22 cellular contexts compared by ENCODE assay signal in genomic region chr3:170732660-170733245, GRCh38.
DNase-seq lines count a peak whose midpoint lies in the region; ATAC-seq, FAIRE-seq and TF ChIP-seq lines count a peak whose summit lies in the region.
"Had no signal": no experiment of that assay in that cellular context is flagged by ENCODE, and none has a peak within 500 bp of the region (broad histone marks: within the 10 kb centered on the region; RNA-seq: fewer than 3 reads in every experiment).

No MANE protein-coding gene starts in this region.

- peaks cover 9% of the 10 kb centered on the region for H3K27me3 Mint-ChIP-seq in activated naive CD4-positive, alpha-beta T cell treated with anti-CD3 and anti-CD28 coated beads, Interleukin-2, amount 10 ng/mL, durations not matched to agents 7 days and 5 days
- peaks cover 7 to 19% of the 10 kb centered on the region in 2 donors for H3K27me3 Mint-ChIP-seq in CD4-positive, alpha-beta memory T cell

- H4K8ac ChIP-seq in IMR-90 (ENCODE audit: low read depth in 2 of 2, low read length in 2 of 2) = peak overlapping the region; percentile 35 to 46; a peak in 3 of 4 replicates

- H3K27ac Mint-ChIP-seq in activated naive CD4-positive, alpha-beta T cell treated with anti-CD3 and anti-CD28 coated beads, Interleukin-2, amount 10 ng/mL, durations not matched to agents 7 days and 5 days = no peak overlapping the region
- no peak overlapping the region for H3K27ac Mint-ChIP-seq in CD4-positive, alpha-beta memory T cell
- H3K27ac Mint-ChIP-seq: GM23338, IgD-negative memory B cell had no signal

- intact Hi-C loops in IMR-90 (cut with micrococcal nuclease) (no loop called here), K562 (cut with micrococcal nuclease) (no loop called here)
- intact Hi-C loops in CD4-positive, alpha-beta memory T cell (cut with micrococcal nuclease) = no loop called here

- dilution Hi-C loops in IMR-90 (cut with HindIII; ENCODE audit: low sequenced_read_pairs, unreplicated experiment) = no loop called here

- H2BK20ac ChIP-seq in IMR-90 (ENCODE audit: low read depth, low read length) = peak overlapping the region; percentile 84

- FAIRE-seq in K562 (lab: Jason Lieb, UNC) = no peak

- DNase-seq in IMR-90 (no peak), K562 (ENCODE audit: extremely low read depth in 1 of 4, low spot score in 3 of 4) (no peak), fibroblast of the aortic adventitia (ENCODE audit: low read depth) (peak; percentile 56)
- DNase-seq in activated naive CD4-positive, alpha-beta T cell treated with anti-CD3 and anti-CD28 coated beads, Interleukin-2, amount 10 ng/mL, durations not matched to agents 7 days and 5 days = no peak
- DNase-seq in CD4-positive, alpha-beta memory T cell = no peak
- DNase-seq: GF-D8, Karpas-422, NCI-H1417, NCI-H1694 treated with DMSO at 0.1 percent for 48 hours, NCI-H2081 treated with DMSO at 0.1 percent for 48 hours, NCI-H2171 treated with DMSO at 0.1 percent for 48 hours, NCI-H526 treated with DMSO at 0.1 percent for 48 hours had no signal

- H2AK5ac ChIP-seq in IMR-90 (ENCODE audit: low read depth, low read length) = no peak overlapping the region

- H4K20me1 ChIP-seq in IMR-90 (ENCODE audit: insufficient read depth, low read length) (no peaks in the 10 kb centered on the region), K562 (replicated peaks; ENCODE audit: control insufficient read depth, insufficient read depth, low read length) (no peaks in the 10 kb centered on the region)

- H3K4me1 Mint-ChIP-seq in activated naive CD4-positive, alpha-beta T cell treated with anti-CD3 and anti-CD28 coated beads, Interleukin-2, amount 10 ng/mL, durations not matched to agents 7 days and 5 days = no peaks in the 10 kb centered on the region
- H3K4me1 Mint-ChIP-seq in CD4-positive, alpha-beta memory T cell = no peaks in the 10 kb centered on the region
- H3K4me1 Mint-ChIP-seq: IgD-negative memory B cell had no signal

- no peaks in the 10 kb centered on the region for H3K9me3 ChIP-seq in IMR-90 (ENCODE audit: control insufficient read depth, insufficient read depth, low read length)
- H3K9me3 ChIP-seq in K562 (replicated peaks; ENCODE audit: control insufficient read depth, insufficient read depth, low read depth, low read length) = no peaks in the 10 kb centered on the region
- no peaks in the 10 kb centered on the region for H3K9me3 ChIP-seq in CD4-positive, alpha-beta memory T cell (ENCODE audit: control insufficient read depth in 1 of 2, low read length in 2 of 2)
- H3K9me3 ChIP-seq: HAP-1, SJSA1 had no signal

- no peak for TF ChIP-seq POLR2A in IMR-90 (IDR thresholded peaks at IDR 0.05; ENCODE audit: low read depth, low read length)
- TF ChIP-seq POLR2A in K562 (conservative IDR thresholded peaks at IDR 0.05) = no peak

- H3K36me3 Mint-ChIP-seq in activated naive CD4-positive, alpha-beta T cell treated with anti-CD3 and anti-CD28 coated beads, Interleukin-2, amount 10 ng/mL, durations not matched to agents 7 days and 5 days = no peaks in the 10 kb centered on the region
- no peaks in the 10 kb centered on the region for H3K36me3 Mint-ChIP-seq in CD4-positive, alpha-beta memory T cell
- H3K36me3 Mint-ChIP-seq: IgD-negative memory B cell had no signal

- peak overlapping the region; percentile 82; the same call in 1 of the 2 replicates for H3K18ac ChIP-seq in IMR-90 (ENCODE audit: low read depth, low read length)

- H3K4me1 ChIP-seq in ACC112 (ENCODE audit: control insufficient read depth, insufficient read depth, low read length, unreplicated experiment) (peaks cover 72% of the 10 kb centered on the region), IMR-90 (ENCODE audit: control insufficient read depth, insufficient read depth, low read length) (peaks cover 15% of the 10 kb centered on the region), K562 (replicated peaks in 1 of 2; ENCODE audit: control insufficient read depth in 2 of 2, insufficient read depth in 2 of 2, low read length in 2 of 2) (peaks cover 21 to 42% of the 10 kb centered on the region in 2 experiments)
- H3K4me1 ChIP-seq in CD4-positive, alpha-beta memory T cell (ENCODE audit: insufficient read depth, low read length) = no peaks in the 10 kb centered on the region
- H3K4me1 ChIP-seq: HAP-1 had no signal

- H2AFZ ChIP-seq in ACC112 (ENCODE audit: low read length, unreplicated experiment) (no peak overlapping the region), IMR-90 (replicated peaks; ENCODE audit: low read length, poor library complexity) (no peak overlapping the region), K562 (ENCODE audit: low read depth, low read length) (no peak overlapping the region)
- H2AFZ ChIP-seq: GM23338 had no signal

- TF ChIP-seq RAD21 in IMR-90 (IDR thresholded peaks at IDR 0.05; ENCODE audit: low read length) (no peak), K562 (CRISPR knock-in tag; conservative IDR thresholded peaks at IDR 0.05 in 1 of 2, IDR thresholded peaks at IDR 0.05 in 1 of 2) (no peak)

- peaks cover 13% of the 10 kb centered on the region for H3K9me1 ChIP-seq in IMR-90 (ENCODE audit: insufficient read depth, low read length)
- H3K9me1 ChIP-seq in K562 (ENCODE audit: control insufficient read depth, insufficient read depth, low read length) = no peaks in the 10 kb centered on the region

- in situ Hi-C loops in IMR-90 (cut with MboI; ENCODE audit: low sequenced_read_pairs) = no loop called here
- in situ Hi-C loops in K562 (cut with MboI) = no loop called here

- H2BK15ac ChIP-seq in IMR-90 (ENCODE audit: low read depth, low read length) = peak overlapping the region; percentile 83; the same call in 1 of the 3 replicates

- H3K4me3 ChIP-seq in ACC112 (ENCODE audit: low read depth, low read length) = no peak overlapping the region
- no peak overlapping the region for H3K4me3 ChIP-seq in IMR-90 (ENCODE audit: insufficient read depth, low read depth, low read length)
- H3K4me3 ChIP-seq in K562 = no peak overlapping the region
- H3K4me3 ChIP-seq in fibroblast of the aortic adventitia (ENCODE audit: low read depth, low read length) = no peak overlapping the region
- no peak overlapping the region for H3K4me3 ChIP-seq in CD4-positive, alpha-beta memory T cell (ENCODE audit: low read length in 2 of 2)
- H3K4me3 ChIP-seq: GM23338, HAP-1, SJSA1 had no signal

- H3K27ac ChIP-seq in ACC112 (ENCODE audit: low read depth, low read length) = peak overlapping the region; percentile 64
- H3K27ac ChIP-seq in IMR-90 (ENCODE audit: insufficient read depth, low read length) = peak overlapping the region; percentile 58; the same call in 1 of the 2 replicates
- H3K27ac ChIP-seq in K562 (ENCODE audit: extremely low read depth, low read depth, low read length) = no peak overlapping the region
- H3K27ac ChIP-seq in CD4-positive, alpha-beta memory T cell (ENCODE audit: low read depth, low read length) = no peak overlapping the region
- H3K27ac ChIP-seq: 22Rv1, C4-2B, SJSA1 had no signal

- H3K36me3 ChIP-seq in ACC112 (ENCODE audit: insufficient read depth, low read length) = peaks cover 22% of the 10 kb centered on the region; the same call in 1 of the 2 replicates
- no peaks in the 10 kb centered on the region for H3K36me3 ChIP-seq in IMR-90 (ENCODE audit: control insufficient read depth, insufficient read depth, low read length)
- no peaks in the 10 kb centered on the region for H3K36me3 ChIP-seq in K562 (ENCODE audit: control insufficient read depth, insufficient read depth, low read length)
- H3K36me3 ChIP-seq in CD4-positive, alpha-beta memory T cell (ENCODE audit: insufficient read depth, low read length) = no peaks in the 10 kb centered on the region
- H3K36me3 ChIP-seq: HAP-1, SJSA1 had no signal

- peak overlapping the region; percentile 79 for H2BK5ac ChIP-seq in IMR-90 (ENCODE audit: low read depth, low read length, poor library complexity, severe bottlenecking)

- TF ChIP-seq EP300 in K562 (IDR thresholded peaks at IDR 0.05; ENCODE audit: low read length) = no peak

- peak overlapping the region; percentile 58; the same call in 1 of the 2 replicates for H3K4ac ChIP-seq in IMR-90 (ENCODE audit: low read depth, low read length)

- peak overlapping the region; percentile 67; the same call in 1 of the 2 replicates for H4K5ac ChIP-seq in IMR-90 (ENCODE audit: low read depth, low read length)

- ATAC-seq in IMR-90 (ENCODE audit: low read depth) = no peak; the same call in 1 of the 2 replicates
- ATAC-seq in K562 = no peak
- no peak for ATAC-seq in HG03439 (IDR thresholded peaks at IDR 0.05; ENCODE audit: unreplicated experiment)
- no peak for ATAC-seq in GM18873 (IDR thresholded peaks at IDR 0.05; ENCODE audit: low FRiP score, unreplicated experiment)
- ATAC-seq: GM23338, Right ventricle myocardium inferior had no signal

- H3K79me2 ChIP-seq in ACC112 (ENCODE audit: control insufficient read depth, insufficient read depth, low read length, unreplicated experiment) (peaks cover 66% of the 10 kb centered on the region), K562 (ENCODE audit: control insufficient read depth, insufficient read depth, low read length) (no peaks in the 10 kb centered on the region)

- H3K23ac ChIP-seq in IMR-90 (ENCODE audit: low read depth, low read length) = peak overlapping the region; percentile 51; the same call in 1 of the 2 replicates

- no peaks in the 10 kb centered on the region for H3K9me3 Mint-ChIP-seq in activated naive CD4-positive, alpha-beta T cell treated with anti-CD3 and anti-CD28 coated beads, Interleukin-2, amount 10 ng/mL, durations not matched to agents 7 days and 5 days
- peaks cover 0 to 1% (median 0%) of the 10 kb centered on the region in 8 donors for H3K9me3 Mint-ChIP-seq in CD4-positive, alpha-beta memory T cell
- H3K9me3 Mint-ChIP-seq: GM23338 had no signal

- POLR2A ChIA-PET in IMR-90 (lab: Charles Lee; ENCODE audit: unreplicated experiment) (no interaction called here), K562 (lab: Yijun Ruan, JAX) (no interaction called here)
- POLR2A ChIA-PET in CD4-positive, alpha-beta memory T cell (lab: Charles Lee; ENCODE audit: partially characterized antibody) = no interaction called here

- H3K14ac ChIP-seq in IMR-90 (replicated peaks; ENCODE audit: low read depth, low read length) = peak overlapping the region; percentile 83

- no peak overlapping the region; the same call in 1 of the 2 replicates for H3K9ac ChIP-seq in IMR-90 (ENCODE audit: low read depth, low read length)
- H3K9ac ChIP-seq in K562 (ENCODE audit: insufficient read depth in 1 of 2, low read depth in 2 of 2, low read length in 2 of 2) = no peak overlapping the region

- BruUV-seq in IMR-90 (replicated peaks; lab: Mats Ljungman, UMichigan) (no TSS peak), K562 (replicated peaks; lab: Mats Ljungman, UMichigan) (no TSS peak)

- H4K91ac ChIP-seq in IMR-90 (ENCODE audit: insufficient read depth, low read depth, low read length) = peak overlapping the region; percentile 70

- CTCF ChIA-PET in IMR-90 (lab: Yijun Ruan, JAX) = no interaction called here
- CTCF ChIA-PET in K562 (lab: Yijun Ruan, JAX; ENCODE audit: low intra/inter-chr PET ratio) = interaction anchor here (0.6 to 0.7 kb wide), 2 partner anchors 10 to 25 kb away, joined by 3 to 6 read pairs; no protein-coding TSS in a partner anchor
- CTCF ChIA-PET in activated naive CD4-positive, alpha-beta T cell treated with anti-CD3 and anti-CD28 coated beads, Interleukin-2, amount 10 ng/mL, durations not matched to agents 7 days and 5 days (lab: Charles Lee) = no interaction called here
- CTCF ChIA-PET in CD4-positive, alpha-beta memory T cell (lab: Charles Lee; ENCODE audit: partially characterized antibody) = no interaction called here

- H2AK9ac ChIP-seq in IMR-90 (replicated peaks; ENCODE audit: low read depth, low read length, poor library complexity) = no peak overlapping the region

- no peak overlapping the region for H3K56ac ChIP-seq in IMR-90 (ENCODE audit: extremely low read depth, insufficient read depth, low read length)

- H2BK120ac ChIP-seq in IMR-90 (ENCODE audit: low read depth, low read length) = peak overlapping the region; percentile 80; the same call in 1 of the 2 replicates

- peaks cover 0 to 8% of the 10 kb centered on the region in 2 experiments; a peak in 2 of 4 replicates for H3K79me1 ChIP-seq in IMR-90 (ENCODE audit: low read depth in 1 of 2, low read length in 2 of 2)

- TF ChIP-seq CTCF in IMR-90 (conservative IDR thresholded peaks at IDR 0.05; ENCODE audit: low read depth, low read length) (no peak), K562 (IDR thresholded peaks at IDR 0.05 in 2 of 3, conservative IDR thresholded peaks at IDR 0.05 in 1 of 3; ENCODE audit: insufficient read depth in 2 of 3, low read depth in 1 of 3, low read length in 3 of 3) (no peak), fibroblast of the aortic adventitia (IDR thresholded peaks at IDR 0.05; ENCODE audit: insufficient read depth, low read length) (no peak)

- H3K4me2 ChIP-seq in IMR-90 (ENCODE audit: low read depth, low read length) = no peak overlapping the region; the same call in 1 of the 2 replicates
- no peak overlapping the region for H3K4me2 ChIP-seq in K562 (ENCODE audit: insufficient read depth, low read length)
- H3K4me2 ChIP-seq: GM23338 had no signal

- H3K27me3 ChIP-seq in ACC112 (ENCODE audit: insufficient read depth, low read length) (no peaks in the 10 kb centered on the region), IMR-90 (ENCODE audit: control insufficient read depth, insufficient read depth, low read length) (no peaks in the 10 kb centered on the region), K562 (ENCODE audit: control insufficient read depth in 2 of 2, insufficient read depth in 2 of 2, low read length in 2 of 2) (no peaks in the 10 kb centered on the region)
- no peaks in the 10 kb centered on the region for H3K27me3 ChIP-seq in CD4-positive, alpha-beta memory T cell (ENCODE audit: insufficient read depth, low read length)
- H3K27me3 ChIP-seq: SJSA1 had no signal

- no peak overlapping the region for H3K4me3 Mint-ChIP-seq in activated naive CD4-positive, alpha-beta T cell treated with anti-CD3 and anti-CD28 coated beads, Interleukin-2, amount 10 ng/mL, durations not matched to agents 7 days and 5 days
- no peak overlapping the region for H3K4me3 Mint-ChIP-seq in CD4-positive, alpha-beta memory T cell
- H3K4me3 Mint-ChIP-seq: GM23338, IgD-negative memory B cell had no signal

Comparison
In these comparisons a context has a peak if more than half of its experiments do, and no peak if none do; other contexts are left out.
1. H3K27ac ChIP-seq: peak in ACC112 (single experiment) and IMR-90 (single experiment); none in K562 (single experiment) and CD4-positive, alpha-beta memory T cell (single experiment).